8 cellular contexts compared by ENCODE assay signal in the genomic region with DNA sequence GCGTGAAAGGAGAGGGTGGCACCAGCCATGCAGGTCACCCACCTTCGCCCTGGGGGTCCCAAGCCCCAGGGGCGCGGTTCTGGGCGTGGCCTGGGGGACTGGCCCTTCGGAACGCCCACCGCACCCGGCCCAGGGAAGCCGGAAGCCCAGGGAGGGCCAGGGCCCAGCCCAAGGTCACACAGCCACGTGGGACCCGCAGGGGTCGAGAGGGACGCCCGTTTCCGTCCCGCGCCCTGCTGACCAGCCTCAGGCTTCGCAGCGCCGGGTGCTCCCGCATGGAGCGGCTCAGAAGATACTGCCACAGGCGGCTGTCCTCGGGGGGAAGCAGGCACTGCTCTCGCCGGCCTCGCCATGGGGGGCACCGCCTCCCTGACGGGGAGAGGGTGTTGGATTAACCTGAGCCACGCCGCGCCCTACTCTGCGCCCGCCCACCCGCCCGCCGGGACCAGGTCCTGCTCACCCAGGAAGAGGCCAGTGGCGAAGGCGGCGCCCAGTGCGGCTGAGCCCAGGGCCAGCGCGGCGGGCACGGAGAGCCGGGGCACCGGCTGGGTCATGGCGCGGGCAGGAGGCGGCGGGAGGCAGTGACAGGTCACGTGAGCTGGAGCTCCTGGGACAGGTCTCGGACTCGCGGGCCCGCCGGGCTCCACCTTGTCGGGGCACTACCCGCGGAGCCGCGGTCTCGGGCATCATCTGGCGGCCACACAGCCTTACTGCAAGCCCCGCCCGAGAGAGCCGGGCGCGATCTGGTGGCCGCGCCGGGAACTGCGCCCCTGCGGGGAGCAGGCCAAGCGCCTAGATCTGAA. TPM values are rescaled to one million over a fixed set of nuclear protein-coding genes. Genes with fewer than 3 reads are reported as not detected.
A peak's percentile ranks its signal among the peaks of the same experiment; 100 is the strongest.
DNase-seq lines count a peak whose midpoint lies in the region; ATAC-seq, FAIRE-seq and TF ChIP-seq lines count a peak whose summit lies in the region.

A gene (minus strand): TSS at position 583 of the 803 bp plus-strand sequence. CDS start 29 bp downstream, at position 554.

- TF ChIP-seq CTCF in coronary artery (IDR thresholded peaks at IDR 0.05) = peak; percentile 100

- peaks cover 24 to 31% (median 29%) of the 10 kb centered on the region in 11 experiments for H3K36me3 ChIP-seq in BLaER1 treated with 17β-estradiol and CSF1 and Interleukin-3, amounts not matched to agents 10 nM and 100 nM

- peak within 1 kb of the TSS; percentile 59 to 88 (median 78) for H3K27ac ChIP-seq in BLaER1 treated with 17β-estradiol and CSF1 and Interleukin-3, amounts not matched to agents 10 nM and 100 nM
- H3K27ac ChIP-seq in coronary artery = peak within 1 kb of the TSS; percentile 73 to 96

- H3K4me1 Mint-ChIP-seq in activated CD4-positive, alpha-beta T cell treated with anti-CD3 and anti-CD28 coated beads, Interleukin-2, amount 10 ng/mL, durations not matched to agents 7 days and 5 days = peaks cover 33% of the 10 kb centered on the region

- H3K9me3 Mint-ChIP-seq in activated CD4-positive, alpha-beta T cell treated with anti-CD3 and anti-CD28 coated beads, Interleukin-2, amount 10 ng/mL, durations not matched to agents 7 days and 5 days = no peaks in the 10 kb centered on the region

- no peaks in the 10 kb centered on the region for H3K9me3 ChIP-seq in BLaER1 treated with 17β-estradiol and CSF1 and Interleukin-3, amounts not matched to agents 10 nM and 100 nM (replicated peaks in 1 of 11)

- peak within 1 kb of the TSS; percentile 78 for H3K4me3 Mint-ChIP-seq in activated CD4-positive, alpha-beta T cell treated with anti-CD3 and anti-CD28 coated beads, Interleukin-2, amount 10 ng/mL, durations not matched to agents 7 days and 5 days

- CTCF ChIA-PET in activated CD4-positive, alpha-beta T cell treated with anti-CD3 and anti-CD28 coated beads, Interleukin-2, amount 10 ng/mL, durations not matched to agents 7 days and 5 days (lab: Charles Lee) = interaction anchor here (0.6 to 5.5 kb wide), 47 partner anchors 11 to 1349 kb away, joined by 3 to 55 read pairs (median 5); a partner anchor contains a TSS

- peaks cover 5 to 36% (median 26%) of the 10 kb centered on the region in 10 experiments; a peak in 18 of 20 replicates for H3K4me1 ChIP-seq in BLaER1 treated with 17β-estradiol and CSF1 and Interleukin-3, amounts not matched to agents 10 nM and 100 nM

- peaks cover 20 to 35% (median 33%) of the 10 kb centered on the region in 11 experiments; a peak in 21 of 22 replicates for H4K20me1 ChIP-seq in BLaER1 treated with 17β-estradiol and CSF1 and Interleukin-3, amounts not matched to agents 10 nM and 100 nM

- H3K4me3 ChIP-seq in BLaER1 treated with 17β-estradiol and CSF1 and Interleukin-3, amounts not matched to agents 10 nM and 100 nM = peak within 1 kb of the TSS; percentile 56 to 85 (median 78)
- peak within 1 kb of the TSS; percentile 88 for H3K4me3 ChIP-seq in coronary artery

- FAIRE-seq in GM19239 (lab: Jason Lieb, UNC) = peak; percentile 92

- peak within 1 kb of the TSS; percentile 90 to 100 (median 100) for H3K4me2 ChIP-seq in BLaER1 treated with 17β-estradiol and CSF1 and Interleukin-3, amounts not matched to agents 10 nM and 100 nM

- peak within 1 kb of the TSS; percentile 74 to 88 (median 83) for H3K9ac ChIP-seq in BLaER1 treated with 17β-estradiol and CSF1 and Interleukin-3, amounts not matched to agents 10 nM and 100 nM

- peak within 1 kb of the TSS; percentile 90 for H3K27ac Mint-ChIP-seq in activated CD4-positive, alpha-beta T cell treated with anti-CD3 and anti-CD28 coated beads, Interleukin-2, amount 10 ng/mL, durations not matched to agents 7 days and 5 days

- peaks cover 25% of the 10 kb centered on the region for H3K36me3 Mint-ChIP-seq in activated CD4-positive, alpha-beta T cell treated with anti-CD3 and anti-CD28 coated beads, Interleukin-2, amount 10 ng/mL, durations not matched to agents 7 days and 5 days (ENCODE audit: low read depth)

- no peaks in the 10 kb centered on the region for H3K27me3 ChIP-seq in BLaER1 treated with 17β-estradiol and CSF1 and Interleukin-3, amounts not matched to agents 10 nM and 100 nM

- ATAC-seq in HG03442 (IDR thresholded peaks at IDR 0.05; ENCODE audit: unreplicated experiment) = peak; percentile 73
- peak; percentile 79 for ATAC-seq in left lobe of liver

- H3K27me3 Mint-ChIP-seq in activated CD4-positive, alpha-beta T cell treated with anti-CD3 and anti-CD28 coated beads, Interleukin-2, amount 10 ng/mL, durations not matched to agents 7 days and 5 days = no peaks in the 10 kb centered on the region

- POLR2A ChIA-PET in activated CD4-positive, alpha-beta T cell treated with anti-CD3 and anti-CD28 coated beads, Interleukin-2, amount 10 ng/mL, durations not matched to agents 7 days and 5 days (lab: Charles Lee) = interaction anchor here (0.5 to 1.0 kb wide), 3 partner anchors 25 to 411 kb away, joined by 3 to 4 read pairs (median 3); a partner anchor contains a TSS

- peak; percentile 90 for DNase-seq in GM19239 (ENCODE audit: insufficient read length, low spot score)
- DNase-seq in NCI-H524 treated with DMSO at 0.1 percent for 48 hours (lab: John Stamatoyannopoulos, UW) = peak; percentile 14
- peak; percentile 95 for DNase-seq in activated CD4-positive, alpha-beta T cell treated with anti-CD3 and anti-CD28 coated beads, Interleukin-2, amount 10 ng/mL, durations not matched to agents 7 days and 5 days
- DNase-seq in coronary artery (ENCODE audit: low spot score) = peak; percentile 94
- peak; percentile 97 for DNase-seq in left lobe of liver (ENCODE audit: low spot score)
- peak; percentile 95 to 97 for DNase-seq in stimulated activated CD4-positive, alpha-beta T cell treated with anti-CD3 and anti-CD28 coated beads, Interleukin-2, amount 100 ng/mL, for 24 hours

RNA-seq across cellular contexts. Expression of the gene that starts here (rescaled TPM):
- 10 to 100 TPM; 27.3 to 44.7 TPM for total RNA-seq in activated CD4-positive, alpha-beta T cell treated with anti-CD3 and anti-CD28 coated beads, Interleukin-2, amount 10 ng/mL, durations not matched to agents 7 days and 5 days
- total RNA-seq in left lobe of liver = 26.9 TPM

Comparison
In these comparisons a context has a peak if more than half of its experiments do, and no peak if none do; other contexts are left out.
1. Peak in every context shown above with its lines: DNase-seq, ATAC-seq, H3K4me3 ChIP-seq and H3K27ac ChIP-seq.
2. DNase-seq: peak in every context shown above with its lines; median percentile 97 in left lobe of liver; 96 in stimulated activated CD4-positive, alpha-beta T cell treated with anti-CD3 and anti-CD28 coated beads, Interleukin-2, amount 100 ng/mL, for 24 hours; 95 in activated CD4-positive, alpha-beta T cell treated with anti-CD3 and anti-CD28 coated beads, Interleukin-2, amount 10 ng/mL, durations not matched to agents 7 days and 5 days; 94 in coronary artery; 90 in GM19239; 14 in NCI-H524 treated with DMSO at 0.1 percent for 48 hours.